Comparison of ENCODE assay signal across 20 cellular contexts in the genomic region with DNA sequence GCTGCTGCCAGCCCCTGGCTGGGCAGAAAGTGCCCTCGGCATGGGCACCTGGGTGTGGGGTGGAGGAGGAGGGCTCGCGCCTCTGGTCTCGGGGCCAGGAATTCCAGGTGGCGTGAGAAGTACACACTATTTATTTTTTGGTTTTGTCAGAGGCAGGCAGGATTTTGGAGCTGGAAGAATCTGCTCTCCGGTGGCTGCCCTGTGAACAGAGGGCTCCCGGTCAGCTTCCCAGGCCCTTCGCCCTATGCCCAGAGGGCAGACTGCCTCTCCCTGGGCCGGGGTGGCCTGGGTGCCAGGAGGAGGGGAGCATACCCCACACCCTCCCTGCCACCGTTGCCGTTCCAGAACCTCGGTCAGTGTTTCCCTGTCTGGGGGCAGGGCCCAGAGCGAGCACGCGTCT. TPM values are rescaled to one million over a fixed set of nuclear protein-coding genes. Genes with fewer than 3 reads are reported as not detected.
A peak's percentile ranks its signal among the peaks of the same experiment; 100 is the strongest.
DNase-seq lines count a peak whose midpoint lies in the region; ATAC-seq, FAIRE-seq and TF ChIP-seq lines count a peak whose summit lies in the region.
"Had no signal": no experiment of that assay in that cellular context is flagged by ENCODE, and none has a peak within 500 bp of the region (broad histone marks: within the 10 kb centered on the region; RNA-seq: fewer than 3 reads in every experiment).

No MANE protein-coding gene starts in this region.

- no TSS peak for BruUV-seq in K562 (replicated peaks; lab: Mats Ljungman, UMichigan)

- no peak for DNase-seq in RWPE1 (ENCODE audit: low spot score)
- DNase-seq in K562 (ENCODE audit: extremely low read depth in 1 of 4, low spot score in 3 of 4): no peak
- no peak for DNase-seq in Right ventricle myocardium inferior (ENCODE audit: missing footprints)
- no peak for DNase-seq in Ammon's horn (ENCODE audit: low spot score)
- DNase-seq in globus pallidus (ENCODE audit: low spot score): no peak
- DNase-seq: Caco-2; CD4-positive, CD25-positive, alpha-beta regulatory T cell; CD8-positive, alpha-beta T cell; DMS153; DND-41; GM23248; H7; HCEC 1CT had no signal

- no peak for TF ChIP-seq CTCF in RWPE1 (conservative IDR thresholded peaks at IDR 0.05; ENCODE audit: low read depth)
- TF ChIP-seq CTCF in K562 (IDR thresholded peaks at IDR 0.05 in 2 of 3, conservative IDR thresholded peaks at IDR 0.05 in 1 of 3; ENCODE audit: insufficient read depth in 2 of 3, low read depth in 1 of 3, low read length in 3 of 3): no peak
- TF ChIP-seq CTCF in liver (IDR thresholded peaks at IDR 0.05; ENCODE audit: low read depth, low read length, missing input control): no peak

- peaks cover 2% of the 10 kb centered on the region; the same call in 1 of the 3 replicates for H3K79me2 ChIP-seq in K562 (ENCODE audit: control insufficient read depth, insufficient read depth, low read length)

- POLR2A ChIA-PET in RWPE1 (lab: Yijun Ruan, JAX; ENCODE audit: low non-redundant PET): interaction anchor here (0.5 kb wide), 1 partner anchor 41 kb away, joined by 8 read pairs; no protein-coding TSS in a partner anchor
- POLR2A ChIA-PET in K562 (lab: Yijun Ruan, JAX): no interaction called here

- H3K36me3 ChIP-seq in K562 (ENCODE audit: control insufficient read depth, insufficient read depth, low read length): peaks cover 57% of the 10 kb centered on the region
- peaks cover 6 to 21% (median 7%) of the 10 kb centered on the region in 4 donors for H3K36me3 ChIP-seq in liver (ENCODE audit: control insufficient read depth in 4 of 4, insufficient read depth in 3 of 4, low read depth in 1 of 4, low read length in 3 of 4)

- no peak for TF ChIP-seq RAD21 in K562 (CRISPR knock-in tag; conservative IDR thresholded peaks at IDR 0.05 in 1 of 2, IDR thresholded peaks at IDR 0.05 in 1 of 2)
- TF ChIP-seq RAD21 in liver (IDR thresholded peaks at IDR 0.05): peak; percentile 52 to 71

- peaks cover 0 to 18% of the 10 kb centered on the region in 2 experiments; a peak in 1 of 5 replicates for H3K4me1 ChIP-seq in K562 (replicated peaks in 1 of 2; ENCODE audit: control insufficient read depth in 2 of 2, insufficient read depth in 2 of 2, low read length in 2 of 2)
- peaks cover 9 to 43% (median 30%) of the 10 kb centered on the region in 4 donors for H3K4me1 ChIP-seq in liver (ENCODE audit: control insufficient read depth in 4 of 4, insufficient read depth in 4 of 4, low read length in 3 of 4)
- H3K4me1 ChIP-seq: Caco-2 had no signal

- 92% methylated on average over 13 of the region's 15 CpGs for WGBS in K562 (ENCODE audit: insufficient coverage, low coverage, missing lambda C conversion rate)
- WGBS in liver: 32% methylated on average over 15 of the region's 15 CpGs

- TF ChIP-seq EP300 in K562 (IDR thresholded peaks at IDR 0.05; ENCODE audit: low read length): no peak

- H3K27me3 ChIP-seq in K562 (ENCODE audit: control insufficient read depth in 2 of 2, insufficient read depth in 2 of 2, low read length in 2 of 2) (no peaks in the 10 kb centered on the region), liver (ENCODE audit: control insufficient read depth in 4 of 4, insufficient read depth in 4 of 4, low read length in 3 of 4) (no peaks in the 10 kb centered on the region)
- H3K27me3 ChIP-seq: BLaER1 had no signal

- no peak for ATAC-seq in K562
- no peak for ATAC-seq in Right ventricle myocardium inferior
- ATAC-seq: CD8-positive, alpha-beta T cell had no signal

- H3K4me2 ChIP-seq in K562 (ENCODE audit: insufficient read depth, low read length): no peak overlapping the region
- H3K4me2 ChIP-seq: BLaER1 had no signal

- no peak overlapping the region for H3K4me3 ChIP-seq in K562
- no peak overlapping the region for H3K4me3 ChIP-seq in liver (ENCODE audit: low read depth in 1 of 3, low read length in 3 of 3)
- H3K4me3 ChIP-seq: BLaER1, GM23248 had no signal

- no peak for FAIRE-seq in K562 (lab: Jason Lieb, UNC)
- FAIRE-seq: G401.6, GM12892, GM19239, H1 had no signal

- CTCF ChIA-PET in RWPE1 (lab: Yijun Ruan, JAX) (interaction anchor here (0.5 to 1.2 kb wide), 4 partner anchors 9 to 43 kb away, joined by 3 read pairs; no protein-coding TSS in a partner anchor), K562 (lab: Yijun Ruan, JAX; ENCODE audit: low intra/inter-chr PET ratio) (no interaction called here)

- in situ Hi-C loops in K562 (cut with MboI): no loop called here

- H3K9me1 ChIP-seq in K562 (ENCODE audit: control insufficient read depth, insufficient read depth, low read length): no peaks in the 10 kb centered on the region

- H3K9ac ChIP-seq in K562 (ENCODE audit: insufficient read depth in 1 of 2, low read depth in 2 of 2, low read length in 2 of 2) (no peak overlapping the region), liver (ENCODE audit: low read depth in 1 of 2, low read length in 2 of 2) (peak overlapping the region in 1 of 2 donors; percentile 66)
- H3K9ac ChIP-seq: BLaER1, GM23248 had no signal

- H3K27ac ChIP-seq in RWPE1 (peak overlapping the region; percentile 18), K562 (ENCODE audit: extremely low read depth, low read depth, low read length) (no peak overlapping the region), liver (ENCODE audit: low read depth in 1 of 2, low read length in 2 of 2) (peak overlapping the region; percentile 82 to 91)
- H3K27ac ChIP-seq: BLaER1, C4-2B, GM23248 had no signal

- H2AFZ ChIP-seq in K562 (ENCODE audit: low read depth, low read length): no peak overlapping the region
- H2AFZ ChIP-seq: GM23248 had no signal

- H4K20me1 ChIP-seq in K562 (replicated peaks; ENCODE audit: control insufficient read depth, insufficient read depth, low read length): no peaks in the 10 kb centered on the region

- TF ChIP-seq POLR2A in K562 (conservative IDR thresholded peaks at IDR 0.05): no peak

- H3K9me3 ChIP-seq in K562 (replicated peaks; ENCODE audit: control insufficient read depth, insufficient read depth, low read depth, low read length): no peaks in the 10 kb centered on the region
- no peaks in the 10 kb centered on the region for H3K9me3 ChIP-seq in liver (ENCODE audit: control insufficient read depth in 4 of 4, low read length in 3 of 4)
- H3K9me3 ChIP-seq: BLaER1, Caco-2 had no signal

- intact Hi-C loops in K562 (cut with micrococcal nuclease) (no loop called here), Right ventricle myocardium inferior (cut with DNase I) (no loop called here)

RNA-seq across cellular contexts. Expression of gene DOLPP1, which starts 8.3 kb away (rescaled TPM):
- total RNA-seq in K562 (2011; cell fraction: chromatin; rRNA removed; ENCODE audit: low replicate concordance): 25.1 and 61.9 TPM in 2 replicates
- 71.3 and 71.4 TPM in 2 replicates for total RNA-seq in K562 (2011; cell fraction: nucleolus; rRNA removed)
- total RNA-seq in K562 (2011; cell fraction: nucleoplasm; rRNA removed): 60.4 and 62.9 TPM in 2 replicates
- total RNA-seq in K562 (2014; rRNA removed) (25.2 and 28.7 TPM in 2 replicates), K562 (2014; rRNA removed; fragmentation: Illumina TruSeq; extraction: Trizol) (16.1 and 20.1 TPM in 2 replicates), K562 (2015; rRNA removed; fragmentation: Illumina TruSeq; extraction: Trizol) (29.8 and 30.5 TPM in 2 replicates), K562 (2021) (37.5 and 39.8 TPM in 2 replicates), liver (10 to 100 TPM; 15.3 to 15.6 TPM), Right ventricle myocardium inferior (6.8 TPM)
- polyA plus RNA-seq in K562 (2011; rRNA removed) (33.4 and 36.2 TPM in 2 replicates), K562 (2014; fragmentation: Illumina TruSeq; extraction: Trizol) (34.6 and 38.7 TPM in 2 replicates), K562 (2014; fragmentation: Nextera tagmentation; extraction: Ambion mirVana) (10 to 100 TPM in 1 of 2 experiments, 1 to 10 TPM in 1; 3.0 to 19.2 TPM), K562 (2014; rRNA removed) (36.5 and 40.5 TPM in 2 replicates), liver (10 to 100 TPM; 14.6 to 14.8 TPM)
- 45.2 and 65.3 TPM in 2 replicates for polyA plus RNA-seq in K562 (2011; cell fraction: cytosol; rRNA removed)
- 50.0 and 61.6 TPM in 2 replicates for polyA plus RNA-seq in K562 (2011; cell fraction: nucleus; rRNA removed)
- 21.4 and 22.1 TPM in 2 replicates for polyA plus RNA-seq in K562 (2012)
- 19.4 and 20.2 TPM in 2 replicates for polyA minus RNA-seq in K562 (2011; rRNA and poly(A)+ RNA removed)
- 11.6 and 13.9 TPM in 2 replicates for polyA minus RNA-seq in K562 (2011; cell fraction: cytosol; rRNA and poly(A)+ RNA removed)
- 9.4 and 14.6 TPM in 2 replicates for polyA minus RNA-seq in K562 (2011; cell fraction: nucleus; rRNA and poly(A)+ RNA removed)

RNA-seq across cellular contexts. Expression of gene CRAT, which starts 21.3 kb away (rescaled TPM):
- total RNA-seq in K562 (2011; cell fraction: chromatin; rRNA removed; ENCODE audit: low replicate concordance): 9.6 and 13.0 TPM in 2 replicates
- 6.7 and 10.3 TPM in 2 replicates for total RNA-seq in K562 (2011; cell fraction: nucleolus; rRNA removed)
- total RNA-seq in K562 (2011; cell fraction: nucleoplasm; rRNA removed): 6.0 and 8.1 TPM in 2 replicates
- total RNA-seq in K562 (2014; rRNA removed) (8.2 and 10.1 TPM in 2 replicates), K562 (2014; rRNA removed; fragmentation: Illumina TruSeq; extraction: Trizol) (2.7 and 3.7 TPM in 2 replicates), K562 (2015; rRNA removed; fragmentation: Illumina TruSeq; extraction: Trizol) (4.7 and 4.8 TPM in 2 replicates), K562 (2021) (13.8 and 14.8 TPM in 2 replicates), liver (100 to 1,000 TPM in 1 of 2 donors, 10 to 100 TPM in 1; 33.8 to 121 TPM), Right ventricle myocardium inferior (85.5 TPM)
- polyA plus RNA-seq in K562 (2011; rRNA removed) (5.4 and 9.6 TPM in 2 replicates), K562 (2014; fragmentation: Illumina TruSeq; extraction: Trizol) (7.4 and 11.7 TPM in 2 replicates), K562 (2014; fragmentation: Nextera tagmentation; extraction: Ambion mirVana) (under 1 TPM; 0.20 to 0.67 TPM), K562 (2014; rRNA removed) (6.2 and 6.3 TPM in 2 replicates), liver (100 to 1,000 TPM in 1 of 2 donors, 10 to 100 TPM in 1; 69.8 to 108 TPM)
- polyA plus RNA-seq in K562 (2011; cell fraction: cytosol; rRNA removed): 8.6 and 11.9 TPM in 2 replicates
- 12.2 and 15.8 TPM in 2 replicates for polyA plus RNA-seq in K562 (2011; cell fraction: nucleus; rRNA removed)
- 10.9 and 22.6 TPM in 2 replicates for polyA plus RNA-seq in K562 (2012)
- 5.0 and 5.1 TPM in 2 replicates for polyA minus RNA-seq in K562 (2011; rRNA and poly(A)+ RNA removed)
- 7.5 and 12.5 TPM in 2 replicates for polyA minus RNA-seq in K562 (2011; cell fraction: cytosol; rRNA and poly(A)+ RNA removed)
- polyA minus RNA-seq in K562 (2011; cell fraction: nucleus; rRNA and poly(A)+ RNA removed): 2.2 and 4.3 TPM in 2 replicates

RNA-seq across cellular contexts. Expression of gene PTPA, which starts 22.0 kb away (rescaled TPM):
- total RNA-seq in K562 (2011; cell fraction: chromatin; rRNA removed; ENCODE audit: low replicate concordance): 42.2 and 97.6 TPM in 2 replicates
- total RNA-seq in K562 (2011; cell fraction: nucleolus; rRNA removed): 57.8 and 60.5 TPM in 2 replicates
- 50.5 and 57.4 TPM in 2 replicates for total RNA-seq in K562 (2011; cell fraction: nucleoplasm; rRNA removed)
- total RNA-seq in K562 (2014; rRNA removed) (87.7 and 122 TPM in 2 replicates), K562 (2014; rRNA removed; fragmentation: Illumina TruSeq; extraction: Trizol) (54.0 and 58.6 TPM in 2 replicates), K562 (2015; rRNA removed; fragmentation: Illumina TruSeq; extraction: Trizol) (73.0 and 77.4 TPM in 2 replicates), K562 (2021) (109 and 119 TPM in 2 replicates), liver (10 to 100 TPM; 27.6 to 42.6 TPM), Right ventricle myocardium inferior (194 TPM)
- polyA plus RNA-seq in K562 (2011; rRNA removed) (106 and 121 TPM in 2 replicates), K562 (2014; fragmentation: Illumina TruSeq; extraction: Trizol) (72.6 and 83.7 TPM in 2 replicates), K562 (2014; fragmentation: Nextera tagmentation; extraction: Ambion mirVana) (1 to 10 TPM; 1.7 to 3.4 TPM), K562 (2014; rRNA removed) (60.6 and 66.3 TPM in 2 replicates), liver (10 to 100 TPM; 34.1 to 66.0 TPM)
- 85.0 and 104 TPM in 2 replicates for polyA plus RNA-seq in K562 (2011; cell fraction: cytosol; rRNA removed)
- 59.1 and 61.5 TPM in 2 replicates for polyA plus RNA-seq in K562 (2011; cell fraction: nucleus; rRNA removed)
- 76.9 and 94.0 TPM in 2 replicates for polyA plus RNA-seq in K562 (2012)
- polyA minus RNA-seq in K562 (2011; rRNA and poly(A)+ RNA removed): 99.5 and 120 TPM in 2 replicates
- 61.5 and 61.9 TPM in 2 replicates for polyA minus RNA-seq in K562 (2011; cell fraction: cytosol; rRNA and poly(A)+ RNA removed)
- polyA minus RNA-seq in K562 (2011; cell fraction: nucleus; rRNA and poly(A)+ RNA removed): 15.3 and 28.9 TPM in 2 replicates

RNA-seq across cellular contexts. Expression of gene MIGA2, which starts 52.8 kb away (rescaled TPM):
- 92.3 and 308 TPM in 2 replicates for total RNA-seq in K562 (2011; cell fraction: chromatin; rRNA removed; ENCODE audit: low replicate concordance)
- total RNA-seq in K562 (2011; cell fraction: nucleolus; rRNA removed): 215 and 248 TPM in 2 replicates
- total RNA-seq in K562 (2011; cell fraction: nucleoplasm; rRNA removed): 114 and 139 TPM in 2 replicates
- 25.4 and 30.5 TPM in 2 replicates for total RNA-seq in K562 (2014; rRNA removed)
- total RNA-seq in K562 (2014; rRNA removed; fragmentation: Illumina TruSeq; extraction: Trizol): 5.3 and 7.3 TPM in 2 replicates
- 18.0 and 22.7 TPM in 2 replicates for total RNA-seq in K562 (2015; rRNA removed; fragmentation: Illumina TruSeq; extraction: Trizol)
- 47.6 and 49.4 TPM in 2 replicates for total RNA-seq in K562 (2021)
- 19.8 and 37.8 TPM in 2 replicates for polyA plus RNA-seq in K562 (2011; rRNA removed)
- polyA plus RNA-seq in K562 (2011; cell fraction: cytosol; rRNA removed): 19.0 and 25.6 TPM in 2 replicates
- polyA plus RNA-seq in K562 (2011; cell fraction: nucleus; rRNA removed): 374 and 378 TPM in 2 replicates
- 25.3 and 34.3 TPM in 2 replicates for polyA plus RNA-seq in K562 (2012)
- 15.2 and 25.9 TPM in 2 replicates for polyA plus RNA-seq in K562 (2014; fragmentation: Illumina TruSeq; extraction: Trizol)
- under 1 TPM; 0.15 to 0.77 TPM for polyA plus RNA-seq in K562 (2014; fragmentation: Nextera tagmentation; extraction: Ambion mirVana)
- polyA plus RNA-seq in K562 (2014; rRNA removed): 51.4 and 54.1 TPM in 2 replicates
- 7.0 and 8.3 TPM in 2 replicates for polyA minus RNA-seq in K562 (2011; rRNA and poly(A)+ RNA removed)
- polyA minus RNA-seq in K562 (2011; cell fraction: cytosol; rRNA and poly(A)+ RNA removed): 10.7 and 12.7 TPM in 2 replicates
- 52.0 and 76.5 TPM in 2 replicates for polyA minus RNA-seq in K562 (2011; cell fraction: nucleus; rRNA and poly(A)+ RNA removed)
- total RNA-seq in liver: 10 to 100 TPM; 22.8 to 42.6 TPM
- polyA plus RNA-seq in liver: 10 to 100 TPM in 1 of 2 donors, 1 to 10 TPM in 1; 8.0 to 11.1 TPM
- total RNA-seq in Right ventricle myocardium inferior: 38.2 TPM
